In genomic region chr2:152480870-152481269, GRCh38 we compare ENCODE assay signal across 24 cellular contexts.
"Had no signal": no experiment of that assay in that cellular context is flagged by ENCODE, and none has a peak within 500 bp of the region (broad histone marks: within the 10 kb centered on the region; RNA-seq: fewer than 3 reads in every experiment).

No MANE protein-coding gene starts in this region.

- DNase-seq: activated B cell treated with CpG ODN at 0.5 μM for 24 hours; activated CD4-positive, alpha-beta T cell treated with anti-CD3 and anti-CD28 coated beads for 36 hours; activated CD8-positive, alpha-beta memory T cell treated with anti-CD3 and anti-CD28 coated beads, Interleukin-2, amount 10 ng/mL, durations not matched to agents 7 days and 5 days; activated CD8-positive, alpha-beta T cell treated with anti-CD3 and anti-CD28 coated beads, Interleukin-2, amount 10 ng/mL, durations not matched to agents 7 days and 5 days; activated naive CD4-positive, alpha-beta T cell; activated T-cell treated with anti-CD3 and anti-CD28 coated beads, Interleukin-2, amount 50 U/mL, for 48 hours; aorta; body of pancreas; gastrocnemius medialis; glutamatergic neuron; left cardiac atrium; posterior cingulate gyrus; right cardiac atrium; stimulated activated CD4-positive, alpha-beta T cell treated with anti-CD3 and anti-CD28 coated beads, Interleukin-12 subunit alpha, Interleukin-12 subunit beta, amount 100 ng/mL, for 4 hours; stimulated activated CD4-positive, alpha-beta T cell treated with anti-CD3 and anti-CD28 coated beads, Interleukin-4, amount 100 ng/mL, for 1 hour; stimulated activated naive CD8-positive, alpha-beta T cell treated with anti-CD3 and anti-CD28 coated beads, Interleukin-15, Interleukin-2, amounts not matched to agents 100 U/mL and 50 U/mL, for 24 hours; T-helper 1 cell; uterus had no signal

- H3K27me3 Mint-ChIP-seq: activated B cell treated with CpG ODN at 0.5 μM for 24 hours, type B pancreatic cell had no signal

- H3K9me3 Mint-ChIP-seq: activated B cell treated with CpG ODN at 0.5 μM for 24 hours; natural killer cell treated with Interleukin-12 subunit alpha and Interleukin-12 subunit beta and Interleukin-15 and Interleukin-18, amount 100 ng/mL, for 72 hours; T-helper 2 cell treated with Interferon-gamma antibody and Interleukin-4, amounts not matched to agents 5 μg/mL and 100 μg/mL, for 36 hours; type B pancreatic cell had no signal

- H3K36me3 ChIP-seq: gastrocnemius medialis, thoracic aorta, uterus had no signal

- H3K4me3 ChIP-seq: body of pancreas, gastrocnemius medialis, thoracic aorta, uterus had no signal

- H3K27me3 ChIP-seq: body of pancreas, gastrocnemius medialis, uterus had no signal

- H3K4me3 Mint-ChIP-seq: activated B cell treated with CpG ODN at 0.5 μM for 24 hours; activated CD4-positive, alpha-beta T cell treated with anti-CD3 and anti-CD28 coated beads for 36 hours; activated CD8-positive, alpha-beta memory T cell treated with anti-CD3 and anti-CD28 coated beads, Interleukin-2, amount 10 ng/mL, durations not matched to agents 7 days and 5 days; activated CD8-positive, alpha-beta T cell treated with anti-CD3 and anti-CD28 coated beads, Interleukin-2, amount 10 ng/mL, durations not matched to agents 7 days and 5 days; activated naive CD8-positive, alpha-beta T cell; natural killer cell treated with Interleukin-12 subunit alpha and Interleukin-12 subunit beta and Interleukin-15 and Interleukin-18, amount 100 ng/mL, for 72 hours; T-helper 2 cell treated with Interferon-gamma antibody and Interleukin-4, amounts not matched to agents 5 μg/mL and 100 μg/mL, for 36 hours; type B pancreatic cell had no signal

- H3K27ac Mint-ChIP-seq: activated B cell treated with CpG ODN at 0.5 μM for 24 hours; activated CD4-positive, alpha-beta T cell treated with anti-CD3 and anti-CD28 coated beads for 36 hours; activated CD8-positive, alpha-beta memory T cell treated with anti-CD3 and anti-CD28 coated beads, Interleukin-2, amount 10 ng/mL, durations not matched to agents 7 days and 5 days; activated CD8-positive, alpha-beta T cell treated with anti-CD3 and anti-CD28 coated beads, Interleukin-2, amount 10 ng/mL, durations not matched to agents 7 days and 5 days; activated naive CD8-positive, alpha-beta T cell; natural killer cell treated with Interleukin-12 subunit alpha and Interleukin-12 subunit beta and Interleukin-15 and Interleukin-18, amount 100 ng/mL, for 72 hours; T-helper 2 cell treated with Interferon-gamma antibody and Interleukin-4, amounts not matched to agents 5 μg/mL and 100 μg/mL, for 36 hours had no signal

- H3K4me1 Mint-ChIP-seq: activated CD4-positive, alpha-beta T cell treated with anti-CD3 and anti-CD28 coated beads for 36 hours; activated CD8-positive, alpha-beta memory T cell treated with anti-CD3 and anti-CD28 coated beads, Interleukin-2, amount 10 ng/mL, durations not matched to agents 7 days and 5 days had no signal

- H3K4me1 ChIP-seq: uterus had no signal

- H3K27ac ChIP-seq: body of pancreas, epithelial cell of prostate, thoracic aorta, uterus had no signal

- H3K36me3 Mint-ChIP-seq: activated CD8-positive, alpha-beta memory T cell treated with anti-CD3 and anti-CD28 coated beads, Interleukin-2, amount 10 ng/mL, durations not matched to agents 7 days and 5 days; activated naive CD8-positive, alpha-beta T cell; natural killer cell treated with Interleukin-12 subunit alpha and Interleukin-12 subunit beta and Interleukin-15 and Interleukin-18, amount 100 ng/mL, for 72 hours; type B pancreatic cell had no signal

- ATAC-seq: activated CD4-positive, alpha-beta T cell treated with anti-CD3 and anti-CD28 coated beads for 36 hours; activated CD8-positive, alpha-beta memory T cell treated with anti-CD3 and anti-CD28 coated beads, Interleukin-2, amount 10 ng/mL, durations not matched to agents 7 days and 5 days; activated CD8-positive, alpha-beta T cell treated with anti-CD3 and anti-CD28 coated beads, Interleukin-2, amount 10 ng/mL, durations not matched to agents 7 days and 5 days; body of pancreas; gastrocnemius medialis; left cardiac atrium; natural killer cell treated with Interleukin-12 subunit alpha and Interleukin-12 subunit beta and Interleukin-15 and Interleukin-18, amount 100 ng/mL, for 72 hours; right cardiac atrium; stimulated activated naive CD8-positive, alpha-beta T cell treated with anti-CD3 and anti-CD28 coated beads, Interleukin-15, Interleukin-2, amounts not matched to agents 100 U/mL and 50 U/mL, for 24 hours had no signal

- H3K9me3 ChIP-seq: body of pancreas, gastrocnemius medialis, thoracic aorta, uterus had no signal
